11 cellular contexts compared by ENCODE assay signal in the genomic region with DNA sequence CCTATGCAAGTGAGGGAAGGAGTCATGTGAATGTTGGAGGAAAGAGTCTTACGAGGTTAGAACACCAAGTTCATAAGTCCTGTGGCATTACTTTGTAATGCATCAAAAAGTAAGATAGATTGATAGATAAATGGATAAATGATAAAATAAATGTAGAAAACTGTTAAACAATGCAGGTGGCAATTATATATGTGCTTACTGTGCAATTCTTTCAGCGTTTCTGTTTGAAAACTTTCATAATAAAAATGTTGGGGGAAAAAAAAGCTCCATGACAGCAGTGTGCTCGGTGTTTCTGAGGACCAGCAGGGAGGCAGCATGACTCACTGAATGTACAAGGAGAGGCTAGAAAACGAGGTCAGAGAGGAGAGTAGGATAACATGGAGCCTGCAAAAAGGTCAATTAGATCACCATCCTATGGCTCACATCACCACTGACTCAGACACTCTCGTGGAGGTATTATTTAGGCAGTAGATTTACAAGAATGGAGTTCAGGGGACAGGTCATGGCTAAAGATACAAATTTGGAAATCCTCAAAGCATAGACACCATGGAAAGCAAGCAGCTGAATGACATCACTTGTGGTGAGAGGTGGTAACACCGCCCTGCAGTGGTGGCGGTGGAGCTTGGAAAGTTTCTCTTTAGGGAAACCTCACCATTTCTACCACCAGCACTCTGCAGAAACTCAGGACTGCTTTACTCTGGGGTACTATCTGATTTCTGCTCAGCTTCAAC.
DNase-seq lines count a peak whose midpoint lies in the region; ATAC-seq and TF ChIP-seq lines count a peak whose summit lies in the region.
"Had no signal": no experiment of that assay in that cellular context is flagged by ENCODE, and none has a peak within 500 bp of the region (broad histone marks: within the 10 kb centered on the region; RNA-seq: fewer than 3 reads in every experiment).

No MANE protein-coding gene starts in this region.

- in situ Hi-C loops in Panc1 (cut with HindIII; ENCODE audit: low pct_unique_long_range_greater_than_20kb, low sequenced_read_pairs) = no loop called here

- no TSS peak for BruUV-seq in Panc1 (replicated peaks; lab: Mats Ljungman, UMichigan)

- POLR2A ChIA-PET in Panc1 (lab: Charles Lee) = no interaction called here

- H3K4me1 Mint-ChIP-seq in osteocyte (ENCODE audit: unreplicated experiment) = peaks cover 13% of the 10 kb centered on the region
- H3K4me1 Mint-ChIP-seq: IgD-negative memory B cell had no signal

- intact Hi-C loops in Panc1 (cut with micrococcal nuclease; ENCODE audit: unreplicated experiment) = no loop called here

- no peak overlapping the region for H3K27ac Mint-ChIP-seq in osteocyte (ENCODE audit: unreplicated experiment)

- no peak overlapping the region for H3K27ac ChIP-seq in Panc1 (ENCODE audit: low read length)

- CTCF ChIA-PET in Panc1 (lab: Charles Lee) = no interaction called here

- no peaks in the 10 kb centered on the region for H3K27me3 Mint-ChIP-seq in osteocyte (ENCODE audit: unreplicated experiment)
- H3K27me3 Mint-ChIP-seq: CD4-positive, alpha-beta memory T cell; IgD-negative memory B cell had no signal

- ATAC-seq in Panc1 = peak; percentile 71; the same call in 1 of the 2 replicates
- no peak for ATAC-seq in HG03025 (IDR thresholded peaks at IDR 0.05; ENCODE audit: low FRiP score, unreplicated experiment)
- no peak for ATAC-seq in HG03521 (IDR thresholded peaks at IDR 0.05; ENCODE audit: unreplicated experiment)

- H3K9me3 Mint-ChIP-seq in osteocyte (ENCODE audit: unreplicated experiment) = no peaks in the 10 kb centered on the region
- H3K9me3 Mint-ChIP-seq: CD4-positive, alpha-beta memory T cell; IgD-negative memory B cell had no signal

- TF ChIP-seq CTCF in Panc1 (IDR thresholded peaks at IDR 0.05) (no peak), choroid plexus epithelial cell (conservative IDR thresholded peaks at IDR 0.05; ENCODE audit: low read depth, low read length) (peak; percentile 56), osteocyte (IDR thresholded peaks at IDR 0.05) (no peak)

- no peaks in the 10 kb centered on the region for H3K36me3 Mint-ChIP-seq in osteocyte (ENCODE audit: unreplicated experiment)
- H3K36me3 Mint-ChIP-seq: CD4-positive, alpha-beta memory T cell had no signal

- H3K4me3 ChIP-seq in Panc1 (ENCODE audit: low read depth in 2 of 2, low read length in 2 of 2) = no peak overlapping the region
- H3K4me3 ChIP-seq in choroid plexus epithelial cell (ENCODE audit: low read depth, low read length) = no peak overlapping the region

- no peaks in the 10 kb centered on the region for H3K4me1 ChIP-seq in Panc1 (ENCODE audit: control insufficient read depth, insufficient read depth, low read length)

- no peak overlapping the region for H3K4me3 Mint-ChIP-seq in osteocyte (ENCODE audit: unreplicated experiment)
- H3K4me3 Mint-ChIP-seq: IgD-negative memory B cell had no signal

- H3K27me3 ChIP-seq in Panc1 (ENCODE audit: control insufficient read depth, insufficient read depth, low read length) = no peaks in the 10 kb centered on the region

- no peaks in the 10 kb centered on the region; the same call in 1 of the 2 replicates for H3K36me3 ChIP-seq in Panc1 (ENCODE audit: control insufficient read depth, insufficient read depth, low read length)

- H3K9me3 ChIP-seq in Panc1 (ENCODE audit: control insufficient read depth, insufficient read depth, low read depth, low read length) = no peaks in the 10 kb centered on the region

- DNase-seq in activated T-cell treated with anti-CD3 and anti-CD28 coated beads for 48 hours (ENCODE audit: low read depth) = peak; percentile 1
- DNase-seq in activated T-cell treated with anti-CD3 and anti-CD28 coated beads, Interleukin-2, amount 50 U/mL, for 1 hour = no peak
- peak; percentile 69 for DNase-seq in Panc1 (ENCODE audit: low read depth, low spot score)
- DNase-seq in choroid plexus epithelial cell (ENCODE audit: low read depth) = peak; percentile 97
- peak; percentile 5 to 10 for DNase-seq in stimulated activated CD8-positive, alpha-beta memory T cell treated with anti-CD3 and anti-CD28 coated beads, Interleukin-2, amount 100 ng/mL, for 1 hour (ENCODE audit: low read depth in 2 of 2)
- DNase-seq in osteocyte (ENCODE audit: extremely low spot score, unreplicated experiment) = no peak
- DNase-seq: effector memory CD4-positive, alpha-beta T cell had no signal

Comparison
In these comparisons a context has a peak if more than half of its experiments do, and no peak if none do; other contexts are left out.
1. DNase-seq: peak in activated T-cell treated with anti-CD3 and anti-CD28 coated beads for 48 hours (single experiment), Panc1 (single experiment), choroid plexus epithelial cell (single experiment) and stimulated activated CD8-positive, alpha-beta memory T cell treated with anti-CD3 and anti-CD28 coated beads, Interleukin-2, amount 100 ng/mL, for 1 hour (2 of 2); none in activated T-cell treated with anti-CD3 and anti-CD28 coated beads, Interleukin-2, amount 50 U/mL, for 1 hour (single experiment) and osteocyte (single experiment).